Comparison of ENCODE assay signal across 22 cellular contexts in genomic region chr6:143970827-143971226, GRCh38. TPM values are rescaled to one million over a fixed set of nuclear protein-coding genes. Genes with fewer than 3 reads are reported as not detected.
DNase-seq lines count a peak whose midpoint lies in the region; ATAC-seq, FAIRE-seq and TF ChIP-seq lines count a peak whose summit lies in the region.
"Had no signal": no experiment of that assay in that cellular context is flagged by ENCODE, and none has a peak within 500 bp of the region (broad histone marks: within the 10 kb centered on the region; RNA-seq: fewer than 3 reads in every experiment).

No MANE protein-coding gene starts in this region.

- H3K36me3 ChIP-seq in ascending aorta (no peaks in the 10 kb centered on the region), suprapubic skin (no peaks in the 10 kb centered on the region)

- intact Hi-C loops in ascending aorta (cut with DNase I) = loop anchor here (5.0 kb wide), 1 partner anchor 36 kb away; the partner anchor contains the start of gene PLAGL1
- intact Hi-C loops in left cardiac atrium (cut with DNase I) = no loop called here
- intact Hi-C loops in sciatic nerve (cut with DNase I) = no loop called here

- TF ChIP-seq EP300 in suprapubic skin (IDR thresholded peaks at IDR 0.05) = no peak

- H3K4me1 ChIP-seq in ascending aorta = peaks cover 7 to 16% of the 10 kb centered on the region in 2 donors
- peaks cover 13% of the 10 kb centered on the region for H3K4me1 ChIP-seq in suprapubic skin

- H3K27me3 ChIP-seq in ascending aorta = no peaks in the 10 kb centered on the region
- H3K27me3 ChIP-seq in suprapubic skin = no peaks in the 10 kb centered on the region
- H3K27me3 ChIP-seq: MG63, spleen had no signal

- WGBS in suprapubic skin = 52% methylated on average over 3 of the region's 3 CpGs

- ATAC-seq in left cardiac atrium (peak; percentile 59 to 69), sciatic nerve (peak; percentile 87), GM18520 (IDR thresholded peaks at IDR 0.05; ENCODE audit: unreplicated experiment) (no peak)
- ATAC-seq: left colon; mucosa of descending colon; stimulated activated naive CD8-positive, alpha-beta T cell treated with anti-CD3 and anti-CD28 coated beads, Interleukin-15, amount 100 ng/mL, for 72 hours had no signal

- H3K27ac ChIP-seq in ascending aorta (peak overlapping the region; percentile 46 to 53), suprapubic skin (no peak overlapping the region)
- H3K27ac ChIP-seq: C4-2B, spleen had no signal

- no peak for TF ChIP-seq CTCF in AG10803 (conservative IDR thresholded peaks at IDR 0.05; ENCODE audit: low read length)
- TF ChIP-seq CTCF in ascending aorta (IDR thresholded peaks at IDR 0.05) = no peak
- TF ChIP-seq CTCF in suprapubic skin (IDR thresholded peaks at IDR 0.05) = no peak

- no peaks in the 10 kb centered on the region for H3K9me3 ChIP-seq in ascending aorta
- H3K9me3 ChIP-seq in suprapubic skin = no peaks in the 10 kb centered on the region
- H3K9me3 ChIP-seq: MG63, mucosa of descending colon, spleen had no signal

- DNase-seq in AG10803 (ENCODE audit: low read depth) = peak; percentile 54
- DNase-seq in ascending aorta (ENCODE audit: low spot score in 2 of 2) = no peak
- no peak for DNase-seq in left cardiac atrium
- no peak for DNase-seq in sciatic nerve (ENCODE audit: low spot score)
- no peak for DNase-seq in urothelium cell line (ENCODE audit: low spot score)
- no peak for DNase-seq in T-helper 1 cell
- no peak for DNase-seq in suprapubic skin (ENCODE audit: low spot score in 2 of 2)
- DNase-seq: activated CD4-positive, alpha-beta T cell treated with anti-CD3 and anti-CD28 coated beads, Interleukin-2, amount 10 ng/mL, durations not matched to agents 24 days and 14 days; activated naive CD8-positive, alpha-beta T cell treated with anti-CD3 and anti-CD28 coated beads, Interleukin-2, amount 10 ng/mL, durations not matched to agents 7 days and 5 days; dermis blood vessel endothelial cell; left colon; MG63; mucosa of descending colon; NCI-H2171 treated with DMSO at 0.1 percent for 48 hours; NCI-H526 treated with DMSO at 0.1 percent for 48 hours; spleen; stimulated activated CD4-positive, alpha-beta T cell treated with anti-CD3 and anti-CD28 coated beads, Interleukin-4, amount 100 ng/mL, for 4 hours; stimulated activated naive CD8-positive, alpha-beta T cell treated with anti-CD3 and anti-CD28 coated beads, Interleukin-15, amount 100 ng/mL, for 72 hours had no signal

- H3K4me3 ChIP-seq in AG10803 (ENCODE audit: low read length) (no peak overlapping the region), ascending aorta (peak overlapping the region in 1 of 2 donors; percentile 26), suprapubic skin (no peak overlapping the region)
- H3K4me3 ChIP-seq: MG63, mucosa of descending colon, spleen had no signal

- TF ChIP-seq POLR2A in suprapubic skin (IDR thresholded peaks at IDR 0.05) = no peak

- FAIRE-seq in urothelium cell line (lab: Jason Lieb, UNC) = no peak
- FAIRE-seq: D721Med, H1 had no signal

RNA-seq across cellular contexts. Expression of gene PLAGL1, which starts 37.2 kb away (rescaled TPM):
- total RNA-seq in ascending aorta (86.3 TPM), left cardiac atrium (10 to 100 TPM; 14.3 to 16.6 TPM), sciatic nerve (65.8 TPM), suprapubic skin (10 to 100 TPM; 43.7 to 57.0 (median 51.2) TPM)
